37 cellular contexts compared by ENCODE assay signal in genomic region chr10:70736470-70736982, GRCh38. TPM values are rescaled to one million over a fixed set of nuclear protein-coding genes. Genes with fewer than 3 reads are reported as not detected.
"Had no signal": no experiment of that assay in that cellular context is flagged by ENCODE, and none has a peak within 500 bp of the region (broad histone marks: within the 10 kb centered on the region; RNA-seq: fewer than 3 reads in every experiment).

No MANE protein-coding gene starts in this region.

- ATAC-seq: activated CD8-positive, alpha-beta T cell treated with anti-CD3 and anti-CD28 coated beads for 36 hours; activated T-cell treated with anti-CD3 and anti-CD28 coated beads, Interleukin-2, amount 50 U/mL, for 72 hours; activated T-helper 17 cell treated with anti-CD3 and anti-CD28 coated beads, Interleukin-2, amount 50 U/mL, for 72 hours; PC-3; Right ventricle myocardium inferior had no signal

- H3K36me3 ChIP-seq: ascending aorta, WERI-Rb-1 had no signal

- H3K4me1 ChIP-seq: ascending aorta had no signal

- H3K9me3 ChIP-seq: ascending aorta had no signal

- H3K27ac ChIP-seq: ascending aorta, KMS-11, RWPE1, WERI-Rb-1 had no signal

- H3K27me3 ChIP-seq: ascending aorta had no signal

- DNase-seq: activated CD4-positive, alpha-beta T cell treated with anti-CD3 and anti-CD28 coated beads for 1 hour; activated CD4-positive, alpha-beta T cell treated with anti-CD3 and anti-CD28 coated beads, Interleukin-2, amount 10 ng/mL, durations not matched to agents 24 days and 14 days; activated CD4-positive, alpha-beta T cell treated with anti-CD3 and anti-CD28 coated beads, Interleukin-2, amount 50 U/mL, for 4 hours; activated CD4-positive, CD25-positive, alpha-beta regulatory T cell; activated CD8-positive, alpha-beta T cell treated with anti-CD3 and anti-CD28 coated beads for 36 hours; activated effector memory CD4-positive, alpha-beta T cell treated with anti-CD3 and anti-CD28 coated beads, Interleukin-2, amount 50 U/mL, for 16 hours; activated naive CD4-positive, alpha-beta T cell treated with Interleukin-2 at 50 U/mL for 16 hours; activated naive CD8-positive, alpha-beta T cell treated with anti-CD3 and anti-CD28 coated beads, Interleukin-2, amount 10 ng/mL, durations not matched to agents 7 days and 5 days; activated T-cell treated with anti-CD3 and anti-CD28 coated beads, Interleukin-2, amount 50 U/mL, for 1 hour; activated T-cell treated with anti-CD3 and anti-CD28 coated beads, Interleukin-2, amount 50 U/mL, for 72 hours; amygdala; MM.1S; NCI-H1092 treated with DMSO at 0.1 percent for 48 hours; NCI-H1417; NCI-H146; NCI-H187; NCI-H2029 treated with DMSO at 0.1 percent for 48 hours; NCI-H2107; NCI-H2171; NCI-H510A; NCI-H526; NCI-H748 treated with DMSO at 0.1 percent for 48 hours; NK-92 treated with Interleukin-12 subunit alpha and Interleukin-12 subunit beta, amount 100 ng/mL, for 24 hours; PC-3; SW 1271; T-helper 1 cell; T1000; WERI-Rb-1 had no signal

- H3K4me3 ChIP-seq: ascending aorta had no signal

- FAIRE-seq: RCC 7860 had no signal

RNA-seq across cellular contexts. Expression of gene TBATA, which starts 48.7 kb away (rescaled TPM):
- total RNA-seq: activated CD4-positive, alpha-beta T cell treated with anti-CD3 and anti-CD28 coated beads, Interleukin-2, amount 10 ng/mL, durations not matched to agents 24 days and 14 days; activated CD8-positive, alpha-beta memory T cell treated with anti-CD3 and anti-CD28 coated beads for 36 hours; activated CD8-positive, alpha-beta T cell treated with anti-CD3 and anti-CD28 coated beads for 36 hours; activated naive CD8-positive, alpha-beta T cell treated with anti-CD3 and anti-CD28 coated beads, Interleukin-2, amount 10 ng/mL, durations not matched to agents 7 days and 5 days; activated T-cell treated with anti-CD3 and anti-CD28 coated beads, Interleukin-2, amount 50 U/mL, for 72 hours; activated T-helper 17 cell treated with anti-CD3 and anti-CD28 coated beads, Interleukin-2, amount 50 U/mL, for 72 hours; ascending aorta; LHCN-M2; PC-3; Right ventricle myocardium inferior; T-helper 2 cell treated with Interferon-gamma antibody and Interleukin-4, amounts not matched to agents 100 ng/mL and 5 ng/mL, for 36 hours had no signal
